23 cellular contexts compared by ENCODE assay signal in genomic region chr2:104885119-104885777, GRCh38. TPM values are rescaled to one million over a fixed set of nuclear protein-coding genes. Genes with fewer than 3 reads are reported as not detected.
"Had no signal": no experiment of that assay in that cellular context is flagged by ENCODE, and none has a peak within 500 bp of the region (broad histone marks: within the 10 kb centered on the region; RNA-seq: fewer than 3 reads in every experiment).

No MANE protein-coding gene starts in this region.

- FAIRE-seq: HTR-8/SVneo had no signal

- H3K4me3 Mint-ChIP-seq: IgD-negative memory B cell had no signal

- H3K36me3 Mint-ChIP-seq: IgD-negative memory B cell had no signal

- DNase-seq: KBM-7, NCI-H1092, NCI-H1105 treated with DMSO at 0.1 percent for 48 hours, NCI-H1417 treated with DMSO at 0.1 percent for 48 hours, NCI-H146, NCI-H1694 treated with DMSO at 0.1 percent for 48 hours, NCI-H1930, NCI-H2081, NCI-H2107, NCI-H2227 treated with DMSO at 0.1 percent for 48 hours, NCI-H524, NCI-H526 treated with DMSO at 0.1 percent for 48 hours, NCI-H748 treated with DMSO at 0.1 percent for 48 hours, SHP77, SK-N-SH had no signal

- H3K9me3 ChIP-seq: SK-N-SH had no signal

- H3K27ac ChIP-seq: HL-60, RWPE1 had no signal

- ATAC-seq: Panc1 had no signal

RNA-seq across cellular contexts. Expression of gene POU3F3, which starts 31.3 kb away (rescaled TPM):
- total RNA-seq: LHCN-M2, MCF 10A, NCI-H460 had no signal
